ENCODE assay signal across 1 cellular context in genomic region chr16:17431904-17432625, GRCh38.
TF ChIP-seq lines count a peak whose summit lies in the region.

No MANE protein-coding gene starts in this region.

TF ChIP-seq in WTC11, 78 proteins besides CTCF, POLR2A, EP300 and RAD21 (continued from another document):
- no peak for TF ChIP-seq ZNF425 (CRISPR knock-in tag; conservative IDR thresholded peaks at IDR 0.05)
- TF ChIP-seq ARID4B (CRISPR knock-in tag; IDR thresholded peaks at IDR 0.05; ENCODE audit: borderline replicate concordance): no peak
- TF ChIP-seq RELA (CRISPR knock-in tag; IDR thresholded peaks at IDR 0.05; ENCODE audit: borderline replicate concordance): no peak
- no peak for TF ChIP-seq NFYB (CRISPR knock-in tag; conservative IDR thresholded peaks at IDR 0.05; ENCODE audit: low read depth)
- TF ChIP-seq SP1 (CRISPR knock-in tag; conservative IDR thresholded peaks at IDR 0.05): no peak
- TF ChIP-seq ZNF671 (CRISPR knock-in tag; IDR thresholded peaks at IDR 0.05): no peak
- TF ChIP-seq ATF6 (CRISPR knock-in tag; IDR thresholded peaks at IDR 0.05): no peak
- TF ChIP-seq IRF1 (CRISPR knock-in tag; IDR thresholded peaks at IDR 0.05): no peak
